ENCODE assay signal across 9 cellular contexts in genomic region chr1:201191723-201192477, GRCh38. TPM values are rescaled to one million over a fixed set of nuclear protein-coding genes. Genes with fewer than 3 reads are reported as not detected.
DNase-seq lines count a peak whose midpoint lies in the region; ATAC-seq lines count a peak whose summit lies in the region.
"Had no signal": no experiment of that assay in that cellular context is flagged by ENCODE, and none has a peak within 500 bp of the region (broad histone marks: within the 10 kb centered on the region; RNA-seq: fewer than 3 reads in every experiment).

No MANE protein-coding gene starts in this region.

- ATAC-seq in activated CD4-positive, CD25-positive, alpha-beta regulatory T cell treated with anti-CD3 and anti-CD28 coated beads, Interleukin-2, amount 50 U/mL, for 24 hours = peak; percentile 89 to 98
- ATAC-seq in HG03521 (IDR thresholded peaks at IDR 0.05; ENCODE audit: unreplicated experiment) (no peak), GM18520 (IDR thresholded peaks at IDR 0.05; ENCODE audit: unreplicated experiment) (no peak)
- ATAC-seq: T-helper 17 cell had no signal

- H3K4me3 Mint-ChIP-seq in activated CD4-positive, alpha-beta memory T cell treated with anti-CD3 and anti-CD28 coated beads, Interleukin-2, amount 10 ng/mL, durations not matched to agents 7 days and 5 days = no peak overlapping the region
- H3K4me3 Mint-ChIP-seq: T-helper 17 cell had no signal

- peaks cover 2% of the 10 kb centered on the region for H3K4me1 Mint-ChIP-seq in activated CD4-positive, alpha-beta memory T cell treated with anti-CD3 and anti-CD28 coated beads, Interleukin-2, amount 10 ng/mL, durations not matched to agents 7 days and 5 days

- no peaks in the 10 kb centered on the region for H3K9me3 Mint-ChIP-seq in activated CD4-positive, alpha-beta memory T cell treated with anti-CD3 and anti-CD28 coated beads, Interleukin-2, amount 10 ng/mL, durations not matched to agents 7 days and 5 days

- POLR2A ChIA-PET in activated CD4-positive, alpha-beta memory T cell treated with anti-CD3 and anti-CD28 coated beads, Interleukin-2, amount 10 ng/mL, durations not matched to agents 7 days and 5 days (lab: Charles Lee) = no interaction called here

- DNase-seq in activated CD4-positive, CD25-positive, alpha-beta regulatory T cell (lab: John Stamatoyannopoulos, UW) = no peak
- DNase-seq in activated CD4-positive, alpha-beta memory T cell treated with anti-CD3 and anti-CD28 coated beads, Interleukin-2, amount 10 ng/mL, durations not matched to agents 7 days and 5 days = peak; percentile 25
- DNase-seq in glomerular visceral epithelial cell (ENCODE audit: extremely low spot score) (peak; percentile 82), mucosa of gallbladder (ENCODE audit: low spot score) (no peak)
- DNase-seq in stimulated activated CD8-positive, alpha-beta memory T cell treated with anti-CD3 and anti-CD28 coated beads, Interleukin-4, amount 100 ng/mL, for 24 hours (ENCODE audit: low read depth) = peak; percentile 17
- DNase-seq: T-helper 17 cell had no signal

- peaks cover 23% of the 10 kb centered on the region for H3K27me3 Mint-ChIP-seq in activated CD4-positive, alpha-beta memory T cell treated with anti-CD3 and anti-CD28 coated beads, Interleukin-2, amount 10 ng/mL, durations not matched to agents 7 days and 5 days

- CTCF ChIA-PET in activated CD4-positive, alpha-beta memory T cell treated with anti-CD3 and anti-CD28 coated beads, Interleukin-2, amount 10 ng/mL, durations not matched to agents 7 days and 5 days (lab: Charles Lee) = interaction anchor here (1.2 kb wide), 1 partner anchor 31 kb away, joined by 4 read pairs; no protein-coding TSS in a partner anchor

- no peak overlapping the region for H3K27ac Mint-ChIP-seq in activated CD4-positive, alpha-beta memory T cell treated with anti-CD3 and anti-CD28 coated beads, Interleukin-2, amount 10 ng/mL, durations not matched to agents 7 days and 5 days
- H3K27ac Mint-ChIP-seq: T-helper 17 cell had no signal

- H3K36me3 Mint-ChIP-seq in activated CD4-positive, alpha-beta memory T cell treated with anti-CD3 and anti-CD28 coated beads, Interleukin-2, amount 10 ng/mL, durations not matched to agents 7 days and 5 days (ENCODE audit: low read depth) = no peaks in the 10 kb centered on the region

RNA-seq across cellular contexts. Expression of gene IGFN1, which starts 1.3 kb away (rescaled TPM):
- total RNA-seq in activated CD4-positive, alpha-beta memory T cell treated with anti-CD3 and anti-CD28 coated beads, Interleukin-2, amount 10 ng/mL, durations not matched to agents 7 days and 5 days = not detected
- 0.40 TPM for total RNA-seq in mucosa of gallbladder
- total RNA-seq: T-helper 17 cell had no signal

RNA-seq across cellular contexts. Expression of gene TMEM9, which starts 37.6 kb away (rescaled TPM):
- 10 to 100 TPM; 16.8 to 19.8 TPM for total RNA-seq in activated CD4-positive, alpha-beta memory T cell treated with anti-CD3 and anti-CD28 coated beads, Interleukin-2, amount 10 ng/mL, durations not matched to agents 7 days and 5 days
- total RNA-seq in mucosa of gallbladder = 72.8 TPM

Comparison
In these comparisons a context has a peak if more than half of its experiments do, and no peak if none do; other contexts are left out.
1. ATAC-seq: peak in activated CD4-positive, CD25-positive, alpha-beta regulatory T cell treated with anti-CD3 and anti-CD28 coated beads, Interleukin-2, amount 50 U/mL, for 24 hours (2 of 2); none in HG03521 (single experiment) and GM18520 (single experiment).
2. DNase-seq: peak in activated CD4-positive, alpha-beta memory T cell treated with anti-CD3 and anti-CD28 coated beads, Interleukin-2, amount 10 ng/mL, durations not matched to agents 7 days and 5 days (single experiment), glomerular visceral epithelial cell (single experiment) and stimulated activated CD8-positive, alpha-beta memory T cell treated with anti-CD3 and anti-CD28 coated beads, Interleukin-4, amount 100 ng/mL, for 24 hours (single experiment); none in activated CD4-positive, CD25-positive, alpha-beta regulatory T cell (0 of 4) and mucosa of gallbladder (single experiment).